ENCODE assay signal across 17 cellular contexts in genomic region chr5:159933531-159934485, GRCh38. TPM values are rescaled to one million over a fixed set of nuclear protein-coding genes. Genes with fewer than 3 reads are reported as not detected.
DNase-seq lines count a peak whose midpoint lies in the region; ATAC-seq and TF ChIP-seq lines count a peak whose summit lies in the region.
"Had no signal": no experiment of that assay in that cellular context is flagged by ENCODE, and none has a peak within 500 bp of the region (broad histone marks: within the 10 kb centered on the region; RNA-seq: fewer than 3 reads in every experiment).

No MANE protein-coding gene starts in this region.

- H3K4me3 ChIP-seq in CD8-positive, alpha-beta T cell (ENCODE audit: low read depth, low read length), result no peak overlapping the region
- H3K4me3 ChIP-seq in gastroesophageal sphincter (no peak overlapping the region), mammary epithelial cell (replicated peaks in 1 of 3; ENCODE audit: insufficient read depth in 1 of 3, low read depth in 2 of 3, low read length in 3 of 3) (no peak overlapping the region)
- H3K4me3 ChIP-seq: esophagus muscularis mucosa, K562, thoracic aorta had no signal

- no TSS peak for BruUV-seq in mammary epithelial cell (replicated peaks; lab: Mats Ljungman, UMichigan)

- in situ Hi-C loops in mammary epithelial cell (cut with MboI; ENCODE audit: low sequenced_read_pairs in 2 of 2), result no loop called here

- no peak for TF ChIP-seq CTCF in CD8-positive, alpha-beta T cell (IDR thresholded peaks at IDR 0.05)
- TF ChIP-seq CTCF in gastroesophageal sphincter (IDR thresholded peaks at IDR 0.05), result no peak
- no peak for TF ChIP-seq CTCF in natural killer cell (IDR thresholded peaks at IDR 0.05)
- TF ChIP-seq CTCF in mammary epithelial cell (conservative IDR thresholded peaks at IDR 0.05 in 1 of 2, IDR thresholded peaks at IDR 0.05 in 1 of 2; ENCODE audit: extremely low read depth in 1 of 2, insufficient read depth in 1 of 2, low read depth in 1 of 2, low read length in 2 of 2), result no peak

- no peaks in the 10 kb centered on the region for H3K4me1 ChIP-seq in CD8-positive, alpha-beta T cell (ENCODE audit: insufficient read depth, low read length)
- H3K4me1 ChIP-seq in gastroesophageal sphincter (no peaks in the 10 kb centered on the region), mammary epithelial cell (ENCODE audit: insufficient read depth, low read length) (peaks cover 26% of the 10 kb centered on the region)

- no peak overlapping the region for H3K9ac ChIP-seq in mammary epithelial cell (ENCODE audit: insufficient read depth, low read length)

- no peaks in the 10 kb centered on the region for H3K27me3 ChIP-seq in CD8-positive, alpha-beta T cell (ENCODE audit: insufficient read depth, low read length)
- H3K27me3 ChIP-seq in gastroesophageal sphincter (peaks cover 9% of the 10 kb centered on the region), mammary epithelial cell (ENCODE audit: insufficient read depth, low read length) (no peaks in the 10 kb centered on the region)

- no peaks in the 10 kb centered on the region for H3K9me3 ChIP-seq in CD8-positive, alpha-beta T cell (ENCODE audit: low read length)
- H3K9me3 ChIP-seq in gastroesophageal sphincter (no peaks in the 10 kb centered on the region), mammary epithelial cell (replicated peaks; ENCODE audit: insufficient read depth, low read length) (no peaks in the 10 kb centered on the region)
- H3K9me3 ChIP-seq: esophagus muscularis mucosa, thoracic aorta had no signal

- peak; percentile 59 for ATAC-seq in CD8-positive, alpha-beta T cell
- ATAC-seq in gastroesophageal sphincter (peak; percentile 50), natural killer cell (peak; percentile 67 to 91 (median 75))
- ATAC-seq: K562 had no signal

- no peak for TF ChIP-seq EP300 in gastroesophageal sphincter (IDR thresholded peaks at IDR 0.05)

- peak in 2 of 7 experiments; percentile 14 to 34 for DNase-seq in CD8-positive, alpha-beta T cell
- DNase-seq in M059J (ENCODE audit: low read depth), result peak; percentile 22
- DNase-seq in natural killer cell, result peak; percentile 51
- no peak for DNase-seq in GM19240 (ENCODE audit: insufficient read length, low spot score)
- DNase-seq in mammary epithelial cell, result no peak
- DNase-seq in NCI-H345 treated with DMSO at 0.1 percent for 48 hours (lab: John Stamatoyannopoulos, UW; ENCODE audit: unreplicated experiment), result no peak
- DNase-seq: CD4-positive, alpha-beta T cell; cerebellar nuclear complex; effector CD4-positive, alpha-beta T cell; NCI-H774 had no signal

- no peaks in the 10 kb centered on the region for H3K36me3 Mint-ChIP-seq in CD8-positive, alpha-beta T cell
- no peaks in the 10 kb centered on the region for H3K36me3 Mint-ChIP-seq in natural killer cell

- intact Hi-C loops in CD8-positive, alpha-beta T cell (cut with DNase I, micrococcal nuclease), result no loop called here
- intact Hi-C loops in natural killer cell (cut with micrococcal nuclease) (no loop called here), mammary epithelial cell (cut with micrococcal nuclease) (no loop called here)

- H3K4me3 Mint-ChIP-seq in CD8-positive, alpha-beta T cell, result no peak overlapping the region
- H3K4me3 Mint-ChIP-seq in natural killer cell, result no peak overlapping the region
- H3K4me3 Mint-ChIP-seq: CD4-positive, alpha-beta T cell had no signal

- no peak overlapping the region for H3K27ac Mint-ChIP-seq in CD8-positive, alpha-beta T cell
- peak overlapping the region; percentile 61 to 76 for H3K27ac Mint-ChIP-seq in natural killer cell
- H3K27ac Mint-ChIP-seq: activated T-helper 2 cell treated with anti-CD3 and anti-CD28 coated beads, Interferon-gamma antibody, Interleukin-2, Interleukin-4, amounts not matched to agents 10 μg/mL and 5 μg/mL and 100 μg/mL, durations not matched to agents 14 hours and 24 hours and 36 hours; CD4-positive, alpha-beta T cell had no signal

- CTCF ChIA-PET in CD8-positive, alpha-beta T cell (lab: Charles Lee), result interaction anchor here (0.9 kb wide), 1 partner anchor 53 kb away, joined by 3 read pairs; no protein-coding TSS in a partner anchor
- CTCF ChIA-PET in mammary epithelial cell (lab: Charles Lee; ENCODE audit: low non-redundant PET), result interaction anchor here (0.6 kb wide), 1 partner anchor 21 kb away, joined by 4 read pairs; no protein-coding TSS in a partner anchor

- no peak overlapping the region for H2AFZ ChIP-seq in mammary epithelial cell (ENCODE audit: low read depth, low read length)

- H3K4me1 Mint-ChIP-seq in CD8-positive, alpha-beta T cell (ENCODE audit: low read depth), result peaks cover 6% of the 10 kb centered on the region
- peaks cover 10 to 15% of the 10 kb centered on the region in 2 donors for H3K4me1 Mint-ChIP-seq in natural killer cell

- TF ChIP-seq POLR2A in gastroesophageal sphincter (IDR thresholded peaks at IDR 0.05), result no peak

- H3K27ac ChIP-seq in CD8-positive, alpha-beta T cell (ENCODE audit: low read depth, low read length), result no peak overlapping the region
- H3K27ac ChIP-seq in gastroesophageal sphincter (no peak overlapping the region), mammary epithelial cell (ENCODE audit: insufficient read depth, low read depth, low read length) (no peak overlapping the region)
- H3K27ac ChIP-seq: esophagus muscularis mucosa, thoracic aorta had no signal

- dilution Hi-C loops in mammary epithelial cell (cut with HindIII; ENCODE audit: low sequenced_read_pairs), result no loop called here

- no peaks in the 10 kb centered on the region for H3K9me3 Mint-ChIP-seq in CD8-positive, alpha-beta T cell
- no peaks in the 10 kb centered on the region for H3K9me3 Mint-ChIP-seq in natural killer cell
- H3K9me3 Mint-ChIP-seq: activated T-helper 2 cell treated with anti-CD3 and anti-CD28 coated beads, Interferon-gamma antibody, Interleukin-2, Interleukin-4, amounts not matched to agents 10 μg/mL and 5 μg/mL and 100 μg/mL, durations not matched to agents 14 hours and 24 hours and 36 hours; CD4-positive, alpha-beta T cell had no signal

- WGBS in gastroesophageal sphincter (ENCODE audit: low coverage in 1 of 2), 2 donors, result 37 to 44% methylated on average over 2 to 5 of the region's 10 CpGs
- WGBS in mammary epithelial cell (ENCODE audit: low coverage, missing lambda C conversion rate), result 92% methylated on average over 7 of the region's 10 CpGs

- H3K27me3 Mint-ChIP-seq in CD8-positive, alpha-beta T cell (ENCODE audit: low read depth), result peaks cover 24% of the 10 kb centered on the region
- peaks cover 48 to 87% of the 10 kb centered on the region in 2 donors for H3K27me3 Mint-ChIP-seq in natural killer cell (ENCODE audit: low read depth in 2 of 2)

- no peaks in the 10 kb centered on the region for H4K20me1 ChIP-seq in mammary epithelial cell (ENCODE audit: insufficient read depth, low read length)

- no peaks in the 10 kb centered on the region for H3K36me3 ChIP-seq in CD8-positive, alpha-beta T cell (ENCODE audit: insufficient read depth, low read length)
- H3K36me3 ChIP-seq in gastroesophageal sphincter (no peaks in the 10 kb centered on the region), mammary epithelial cell (ENCODE audit: insufficient read depth, low read length) (no peaks in the 10 kb centered on the region)
- H3K36me3 ChIP-seq: esophagus muscularis mucosa, thoracic aorta had no signal

- no peak overlapping the region for H3K4me2 ChIP-seq in mammary epithelial cell (ENCODE audit: insufficient read depth, low read depth, low read length)

- POLR2A ChIA-PET in CD8-positive, alpha-beta T cell (lab: Charles Lee), result no interaction called here

- no peaks in the 10 kb centered on the region for H3K79me2 ChIP-seq in mammary epithelial cell (ENCODE audit: insufficient read depth, low read length)

RNA-seq across cellular contexts. Expression of gene ADRA1B, which starts 17.5 kb away (rescaled TPM):
- not detected for total RNA-seq in CD8-positive, alpha-beta T cell
- total RNA-seq in M059J (2014; rRNA removed; shearing (Covaris generic)), result 1.4 and 1.8 TPM in 2 replicates
- total RNA-seq in gastroesophageal sphincter, result 1 to 10 TPM in 3 of 4 donors, under 1 TPM in 1; 0.67 to 5.3 (median 3.0) TPM
- total RNA-seq in natural killer cell, result not detected
- total RNA-seq in mammary epithelial cell, result under 1 TPM; 0.67 to 0.80 TPM
- 0.77 TPM for polyA plus RNA-seq in mammary epithelial cell
- polyA minus RNA-seq in mammary epithelial cell, result 5.4 TPM
- total RNA-seq: activated T-helper 2 cell treated with anti-CD3 and anti-CD28 coated beads, Interferon-gamma antibody, Interleukin-2, Interleukin-4, amounts not matched to agents 10 μg/mL and 5 μg/mL and 100 μg/mL, durations not matched to agents 14 hours and 24 hours and 36 hours; CD4-positive, alpha-beta T cell; H4; K562; OCI-LY7 had no signal
- polyA plus RNA-seq: K562 had no signal

Comparison
In these comparisons a context has a peak if more than half of its experiments do, and no peak if none do; other contexts are left out.
1. DNase-seq: peak in M059J (single experiment) and natural killer cell (single experiment); none in GM19240 (single experiment), mammary epithelial cell (single experiment) and NCI-H345 treated with DMSO at 0.1 percent for 48 hours (single experiment).
2. Peak in every context shown above with its lines, with median percentiles within 50 percentile points of each other: ATAC-seq.